19 cellular contexts compared by ENCODE assay signal in the genomic region with DNA sequence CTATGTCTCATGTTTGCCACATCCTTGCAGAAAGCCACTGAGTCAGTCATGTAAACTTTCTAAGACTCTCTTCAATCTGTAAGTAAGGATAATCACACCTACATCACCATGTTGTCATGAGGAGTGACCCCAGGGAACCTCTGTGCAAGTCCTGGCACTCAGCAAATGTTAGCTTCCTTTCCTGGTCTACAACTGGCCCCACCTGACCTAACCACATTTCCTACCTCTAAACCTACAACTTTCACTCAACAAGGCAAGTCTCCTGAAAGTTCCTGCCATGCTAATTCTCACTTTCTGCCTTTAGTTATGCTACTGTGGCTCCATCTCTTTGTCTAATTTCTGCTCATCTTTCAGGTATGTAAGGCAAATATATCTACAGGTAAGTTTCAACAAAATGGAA.
DNase-seq lines count a peak whose midpoint lies in the region; ATAC-seq, FAIRE-seq and TF ChIP-seq lines count a peak whose summit lies in the region.
"Had no signal": no experiment of that assay in that cellular context is flagged by ENCODE, and none has a peak within 500 bp of the region (broad histone marks: within the 10 kb centered on the region; RNA-seq: fewer than 3 reads in every experiment).

No MANE protein-coding gene starts in this region.

- H3K23ac ChIP-seq in H1 (ENCODE audit: insufficient read length): no peak overlapping the region

- H2AK5ac ChIP-seq in H1 (ENCODE audit: low read depth, low read length): no peak overlapping the region

- no peaks in the 10 kb centered on the region for H3F3A ChIP-seq in MM.1S (ENCODE audit: insufficient read depth, low read length)
- no peaks in the 10 kb centered on the region for H3F3A ChIP-seq in PC-3 (ENCODE audit: low read length, unreplicated experiment)

- TF ChIP-seq EP300 in H1 (IDR thresholded peaks at IDR 0.05; ENCODE audit: borderline replicate concordance in 1 of 2, low read depth in 2 of 2, low read length in 2 of 2): no peak

- intact Hi-C loops in PC-3 (cut with micrococcal nuclease): no loop called here
- intact Hi-C loops in head of caudate nucleus (cut with DNase I): no loop called here
- intact Hi-C loops in Right ventricle myocardium inferior (cut with DNase I): no loop called here

- no peaks in the 10 kb centered on the region for H3K9me2 ChIP-seq in MM.1S (replicated peaks; ENCODE audit: insufficient read depth, low read length)
- no peaks in the 10 kb centered on the region for H3K9me2 ChIP-seq in PC-3 (replicated peaks; ENCODE audit: low read length)

- H3K4me1 ChIP-seq in HEK293 (ENCODE audit: control insufficient read depth, insufficient read depth, low read length) (no peaks in the 10 kb centered on the region), MM.1S (ENCODE audit: low read length) (no peaks in the 10 kb centered on the region), PC-3 (ENCODE audit: insufficient read depth, low read length) (no peaks in the 10 kb centered on the region), H1 (replicated peaks in 1 of 4; ENCODE audit: control insufficient read depth in 3 of 4, insufficient read depth in 4 of 4, low read length in 3 of 4) (peaks cover 4 to 11% (median 7%) of the 10 kb centered on the region in 4 experiments), endodermal cell (ENCODE audit: control insufficient read depth, insufficient read depth, low read length) (no peaks in the 10 kb centered on the region)

- no peak for TF ChIP-seq RAD21 in H1 (IDR thresholded peaks at IDR 0.05 in 1 of 2, conservative IDR thresholded peaks at IDR 0.05 in 1 of 2; ENCODE audit: low read depth in 2 of 2, low read length in 2 of 2)

- H3K4me2 ChIP-seq in MM.1S (ENCODE audit: low read depth, low read length): no peak overlapping the region
- H3K4me2 ChIP-seq in PC-3 (ENCODE audit: low read length): no peak overlapping the region
- no peak overlapping the region for H3K4me2 ChIP-seq in H1 (ENCODE audit: insufficient read depth in 1 of 2, low read depth in 2 of 2, low read length in 2 of 2)

- no peak overlapping the region for H2BK120ac ChIP-seq in H1 (replicated peaks; ENCODE audit: low read depth, low read length)

- no peaks in the 10 kb centered on the region for H4K20me1 ChIP-seq in MM.1S (ENCODE audit: insufficient read depth, low read length)
- H4K20me1 ChIP-seq in PC-3 (ENCODE audit: low read length): no peaks in the 10 kb centered on the region
- no peaks in the 10 kb centered on the region for H4K20me1 ChIP-seq in H1 (replicated peaks in 1 of 2; ENCODE audit: control insufficient read depth in 1 of 2, insufficient read depth in 2 of 2, low read length in 2 of 2)

- H3K27ac Mint-ChIP-seq in endodermal cell: no peak overlapping the region
- H3K27ac Mint-ChIP-seq: CD4-positive, alpha-beta memory T cell; H9; HFFc6 had no signal

- no peak overlapping the region for H4K8ac ChIP-seq in H1 (ENCODE audit: extremely low read depth, insufficient read depth, low read length)

- H2BK12ac ChIP-seq in H1 (ENCODE audit: low read depth, low read length): no peak overlapping the region

- H2BK15ac ChIP-seq in H1 (ENCODE audit: low read length): no peak overlapping the region

- H3K4me3 ChIP-seq in HEK293 (ENCODE audit: low read depth, low read length) (no peak overlapping the region), MM.1S (ENCODE audit: low read length) (no peak overlapping the region), PC-3 (ENCODE audit: low read length) (no peak overlapping the region), H1 (ENCODE audit: extremely low read depth in 1 of 4, insufficient read depth in 2 of 4, low read depth in 3 of 4, low read length in 4 of 4) (no peak overlapping the region), endodermal cell (ENCODE audit: low read length) (no peak overlapping the region)
- H3K4me3 ChIP-seq: GM23248 had no signal

- ATAC-seq in PC-3 (no peak), Right ventricle myocardium inferior (no peak)
- ATAC-seq: HCT116 had no signal

- H3K23me2 ChIP-seq in H1 (ENCODE audit: low read depth, low read length): no peaks in the 10 kb centered on the region; the same call in 1 of the 2 replicates

- H3K27me3 Mint-ChIP-seq in endodermal cell (ENCODE audit: insufficient read depth): peaks cover 3% of the 10 kb centered on the region

- H3K79me1 ChIP-seq in H1 (ENCODE audit: low read depth, low read length): no peaks in the 10 kb centered on the region

- H2AFZ ChIP-seq in MM.1S (ENCODE audit: low read length): no peak overlapping the region
- H2AFZ ChIP-seq in PC-3 (ENCODE audit: low read length): no peak overlapping the region
- no peak overlapping the region; the same call in 1 of the 2 replicates for H2AFZ ChIP-seq in H1 (ENCODE audit: low read length)
- H2AFZ ChIP-seq: GM23248 had no signal

- no peak for TF ChIP-seq CTCF in HEK293 (tag by site-specific recombination; IDR thresholded peaks at IDR 0.05)
- TF ChIP-seq CTCF in MM.1S (IDR thresholded peaks at IDR 0.05; ENCODE audit: low read length): no peak
- no peak for TF ChIP-seq CTCF in PC-3 (conservative IDR thresholded peaks at IDR 0.05; ENCODE audit: low read depth, low read length)
- TF ChIP-seq CTCF in H1 (IDR thresholded peaks at IDR 0.05; ENCODE audit: control extremely low read depth in 1 of 3, insufficient read depth in 1 of 3, low read depth in 1 of 3, low read length in 3 of 3): no peak
- no peak for TF ChIP-seq CTCF in endodermal cell (conservative IDR thresholded peaks at IDR 0.05)

- H3K79me2 ChIP-seq in MM.1S (ENCODE audit: low read length) (no peaks in the 10 kb centered on the region), PC-3 (ENCODE audit: low read length) (no peaks in the 10 kb centered on the region), H1 (ENCODE audit: control insufficient read depth in 1 of 2, insufficient read depth in 2 of 2, low read length in 2 of 2) (no peaks in the 10 kb centered on the region)

- H2BK20ac ChIP-seq in H1 (ENCODE audit: low read length): no peak overlapping the region

- H3K14ac ChIP-seq in H1 (ENCODE audit: insufficient read length): no peak overlapping the region

- H3K4me3 Mint-ChIP-seq in endodermal cell: no peak overlapping the region
- H3K4me3 Mint-ChIP-seq: CD4-positive, alpha-beta memory T cell; H9; HFFc6 had no signal

- peak; percentile 53 for DNase-seq in MM.1S
- peak; percentile 26 for DNase-seq in PC-3
- no peak for DNase-seq in H1 (ENCODE audit: low read depth in 1 of 2, low spot score in 2 of 2)
- no peak for DNase-seq in head of caudate nucleus
- DNase-seq in endodermal cell: no peak
- no peak for DNase-seq in Right ventricle myocardium inferior (ENCODE audit: missing footprints)
- DNase-seq: C1 segment of cervical spinal cord; Calu3; CD4-positive, alpha-beta memory T cell; COR-L47; DMS153; DND-41; GM23248; H9; HFFc6 had no signal

- no peak overlapping the region for H3K18ac ChIP-seq in H1 (ENCODE audit: extremely low read depth, low read length)

- BruUV-seq in PC-3 (replicated peaks; lab: Mats Ljungman, UMichigan): no TSS peak

- POLR2A ChIA-PET in HEK293 (lab: Yijun Ruan, JAX): no interaction called here
- POLR2A ChIA-PET in PC-3 (lab: Charles Lee; ENCODE audit: unreplicated experiment): no interaction called here
- POLR2A ChIA-PET in H1 (lab: Charles Lee; ENCODE audit: partially characterized antibody): no interaction called here

- H3K9me3 Mint-ChIP-seq in endodermal cell: no peaks in the 10 kb centered on the region
- H3K9me3 Mint-ChIP-seq: H9 had no signal

- no peaks in the 10 kb centered on the region for H3K9me3 ChIP-seq in HEK293 (ENCODE audit: control insufficient read depth, insufficient read depth, low read depth, low read length)
- H3K9me3 ChIP-seq in MM.1S (replicated peaks; ENCODE audit: insufficient read depth, low read length): no peaks in the 10 kb centered on the region
- H3K9me3 ChIP-seq in PC-3 (ENCODE audit: low read length): no peaks in the 10 kb centered on the region
- no peaks in the 10 kb centered on the region for H3K9me3 ChIP-seq in H1 (ENCODE audit: insufficient read depth in 2 of 2, low read depth in 1 of 2, low read length in 1 of 2)
- no peaks in the 10 kb centered on the region for H3K9me3 ChIP-seq in endodermal cell (ENCODE audit: control insufficient read depth, low read length)

- H3K36me3 Mint-ChIP-seq in endodermal cell (ENCODE audit: low read depth): no peaks in the 10 kb centered on the region
- H3K36me3 Mint-ChIP-seq: CD4-positive, alpha-beta memory T cell had no signal

- H3K9ac ChIP-seq in MM.1S (ENCODE audit: low read length): no peak overlapping the region
- no peak overlapping the region for H3K9ac ChIP-seq in PC-3 (ENCODE audit: low read length)
- H3K9ac ChIP-seq in H1 (replicated peaks in 1 of 4; ENCODE audit: extremely low read depth in 1 of 4, low read depth in 3 of 4, low read length in 3 of 4): no peak overlapping the region
- no peak overlapping the region for H3K9ac ChIP-seq in endodermal cell (ENCODE audit: extremely low read depth, low read length, poor library complexity, severe bottlenecking)
- H3K9ac ChIP-seq: GM23248 had no signal

- no peak overlapping the region for H4K5ac ChIP-seq in H1 (ENCODE audit: insufficient read length, low read depth, low read length)

- peak; percentile 13 for FAIRE-seq in H1 (lab: Jason Lieb, UNC)
- FAIRE-seq: G401.6, GM12892 had no signal

- H3K36me3 ChIP-seq in HEK293 (ENCODE audit: control insufficient read depth in 2 of 2, insufficient read depth in 1 of 2, low read length in 2 of 2): no peaks in the 10 kb centered on the region
- H3K36me3 ChIP-seq in MM.1S (replicated peaks; ENCODE audit: insufficient read depth, low read length): no peaks in the 10 kb centered on the region
- H3K36me3 ChIP-seq in PC-3 (ENCODE audit: low read depth, low read length): no peaks in the 10 kb centered on the region
- no peaks in the 10 kb centered on the region; a peak in 1 of 8 replicates for H3K36me3 ChIP-seq in H1 (ENCODE audit: control insufficient read depth in 2 of 4, insufficient read depth in 4 of 4, low read length in 3 of 4)
- no peaks in the 10 kb centered on the region for H3K36me3 ChIP-seq in endodermal cell (ENCODE audit: control insufficient read depth, insufficient read depth, low read length)

- H3K27me3 ChIP-seq in MM.1S (replicated peaks; ENCODE audit: insufficient read depth, low read length): peaks cover 36% of the 10 kb centered on the region
- no peaks in the 10 kb centered on the region for H3K27me3 ChIP-seq in PC-3 (ENCODE audit: low read length)
- no peaks in the 10 kb centered on the region for H3K27me3 ChIP-seq in H1 (replicated peaks in 1 of 4; ENCODE audit: control insufficient read depth in 3 of 4, extremely low read depth in 1 of 4, insufficient read depth in 3 of 4, low read length in 3 of 4)
- no peaks in the 10 kb centered on the region for H3K27me3 ChIP-seq in endodermal cell (ENCODE audit: control insufficient read depth, insufficient read depth, low read length, poor library complexity, severe bottlenecking)

- CTCF ChIA-PET in HEK293 (lab: Yijun Ruan, JAX): no interaction called here
- CTCF ChIA-PET in PC-3 (lab: Charles Lee): no interaction called here
- CTCF ChIA-PET in H1 (lab: Charles Lee; ENCODE audit: partially characterized antibody): no interaction called here

- H4K91ac ChIP-seq in H1 (replicated peaks; ENCODE audit: insufficient read length, low read length): no peak overlapping the region

- no peak overlapping the region for H2BK5ac ChIP-seq in H1 (ENCODE audit: low read depth, low read length)

- peaks cover 5% of the 10 kb centered on the region for H3K4me1 Mint-ChIP-seq in endodermal cell

- H3K27ac ChIP-seq in HEK293 (ENCODE audit: extremely low read depth, low read depth, low read length): no peak overlapping the region
- no peak overlapping the region for H3K27ac ChIP-seq in MM.1S (ENCODE audit: low read length)
- no peak overlapping the region for H3K27ac ChIP-seq in PC-3 (ENCODE audit: low read length)
- H3K27ac ChIP-seq in H1 (ENCODE audit: low read depth, low read length): no peak overlapping the region
- no peak overlapping the region for H3K27ac ChIP-seq in endodermal cell (ENCODE audit: low read depth, low read length)
- H3K27ac ChIP-seq: GM23248 had no signal

- no peak for TF ChIP-seq POLR2A in H1 (IDR thresholded peaks at IDR 0.05; ENCODE audit: control extremely low read depth in 1 of 2, low read depth in 2 of 2, low read length in 2 of 2)

- no peak overlapping the region for H3K4ac ChIP-seq in H1 (replicated peaks; ENCODE audit: insufficient read length, low read depth, low read length)

- no peak overlapping the region for H3K56ac ChIP-seq in H1 (replicated peaks; ENCODE audit: insufficient read length, low read depth, low read length)

Comparison
In these comparisons a context has a peak if more than half of its experiments do, and no peak if none do; other contexts are left out.
1. DNase-seq: peak in MM.1S (single experiment) and PC-3 (single experiment); none in H1 (0 of 2), head of caudate nucleus (0 of 42), endodermal cell (single experiment) and Right ventricle myocardium inferior (single experiment).